Comparison of ENCODE assay signal across 18 cellular contexts in genomic region chr20:44034451-44034850, GRCh38.
DNase-seq lines count a peak whose midpoint lies in the region; ATAC-seq, FAIRE-seq and TF ChIP-seq lines count a peak whose summit lies in the region.
"Had no signal": no experiment of that assay in that cellular context is flagged by ENCODE, and none has a peak within 500 bp of the region (broad histone marks: within the 10 kb centered on the region; RNA-seq: fewer than 3 reads in every experiment).

No MANE protein-coding gene starts in this region.

- FAIRE-seq in GM12878 (lab: Jason Lieb, UNC), result peak; percentile 7
- FAIRE-seq: A549, D721Med, HepG2 had no signal

- H3K9me3 ChIP-seq in GM12878 (replicated peaks; ENCODE audit: control insufficient read depth, insufficient read depth, low read length), result no peaks in the 10 kb centered on the region; the same call in 2 of the 3 replicates
- H3K9me3 ChIP-seq: A549 had no signal

- SMC1A ChIA-PET in GM12878 (lab: Charles Lee; ENCODE audit: uncharacterized antibody, unreplicated experiment), result interaction anchor here (1.2 kb wide), 1 partner anchor 11 kb away, joined by 3 read pairs; no protein-coding TSS in a partner anchor

- RAD21 ChIA-PET in GM12878 (lab: Charles Lee; ENCODE audit: unreplicated experiment), result interaction anchor here (0.6 to 1.2 kb wide), 2 partner anchors 92 to 586 kb away, joined by 3 to 4 read pairs; no protein-coding TSS in a partner anchor

- no peak for TF ChIP-seq POLR2A in GM12878 (IDR thresholded peaks at IDR 0.05; ENCODE audit: low read depth, low read length)

- no peaks in the 10 kb centered on the region for H3K36me3 Mint-ChIP-seq in osteocyte (ENCODE audit: unreplicated experiment)
- H3K36me3 Mint-ChIP-seq: CD8-positive, alpha-beta T cell had no signal

- in situ Hi-C loops in GM12878 (cut with MboI), result no loop called here

- no TSS peak for BruUV-seq in GM12878 (replicated peaks; lab: Mats Ljungman, UMichigan)

- DNase-seq in stimulated activated naive CD8-positive, alpha-beta T cell treated with anti-CD3 and anti-CD28 coated beads, Interleukin-15, Interleukin-2, amounts not matched to agents 100 U/mL and 50 U/mL, for 24 hours, result peak; percentile 1
- DNase-seq in stimulated activated naive CD8-positive, alpha-beta T cell treated with anti-CD3 and anti-CD28 coated beads, Interleukin-15, amount 100 ng/mL, for 72 hours, result no peak
- DNase-seq in GM12878 (ENCODE audit: low read depth, low spot score), result no peak
- DNase-seq in osteocyte (ENCODE audit: extremely low spot score, unreplicated experiment), result peak; percentile 49
- DNase-seq in ureter (ENCODE audit: low spot score), result peak; percentile 12
- DNase-seq in activated T-cell treated with anti-CD3 and anti-CD28 coated beads for 4 hours, result no peak
- DNase-seq in iPS-NIHi7 (ENCODE audit: extremely low spot score), result no peak
- DNase-seq: COR-L47, DMS153, DMS79 treated with DMSO at 0.1 percent for 48 hours, GDM1, HCEC 1CT, HFFc6 had no signal

- no peak overlapping the region for H3K4me3 Mint-ChIP-seq in stimulated activated naive CD8-positive, alpha-beta T cell treated with anti-CD3 and anti-CD28 coated beads, Interleukin-15, amount 100 ng/mL, for 72 hours
- no peak overlapping the region for H3K4me3 Mint-ChIP-seq in osteocyte (ENCODE audit: unreplicated experiment)
- H3K4me3 Mint-ChIP-seq: CD8-positive, alpha-beta T cell; HFFc6 had no signal

- no peak overlapping the region for H3K9ac ChIP-seq in GM12878 (ENCODE audit: control insufficient read depth, insufficient read depth, low read length)

- no peak overlapping the region for H3K27ac Mint-ChIP-seq in stimulated activated naive CD8-positive, alpha-beta T cell treated with anti-CD3 and anti-CD28 coated beads, Interleukin-15, amount 100 ng/mL, for 72 hours
- H3K27ac Mint-ChIP-seq in osteocyte (ENCODE audit: unreplicated experiment), result no peak overlapping the region
- H3K27ac Mint-ChIP-seq: CD8-positive, alpha-beta T cell; HFFc6 had no signal

- POLR2A ChIA-PET in GM12878 (lab: Charles Lee), result no interaction called here

- TF ChIP-seq CTCF in GM12878 (IDR thresholded peaks at IDR 0.05 in 2 of 3, conservative IDR thresholded peaks at IDR 0.05 in 1 of 3; ENCODE audit: control insufficient read depth in 2 of 3, extremely low read depth in 1 of 3, insufficient read depth in 1 of 3, low read depth in 3 of 3, low read length in 3 of 3) (no peak), osteocyte (IDR thresholded peaks at IDR 0.05) (no peak)

- 6% methylated on average over 1 of the region's 1 CpG for WGBS in GM12878 (ENCODE audit: insufficient coverage, insufficient replicate concordance, low lambda C conversion rate, missing lambda C conversion rate)

- TF ChIP-seq EP300 in GM12878 (IDR thresholded peaks at IDR 0.05; ENCODE audit: borderline replicate concordance in 1 of 2, control insufficient read depth in 1 of 2, low read depth in 2 of 2, low read length in 2 of 2), result no peak

- no peaks in the 10 kb centered on the region for H3K36me3 ChIP-seq in GM12878 (ENCODE audit: control insufficient read depth in 2 of 2, insufficient read depth in 2 of 2, low read length in 1 of 2)

- peaks cover 8 to 9% of the 10 kb centered on the region in 2 donors for H3K9me3 Mint-ChIP-seq in stimulated activated naive CD8-positive, alpha-beta T cell treated with anti-CD3 and anti-CD28 coated beads, Interleukin-15, amount 100 ng/mL, for 72 hours
- no peaks in the 10 kb centered on the region for H3K9me3 Mint-ChIP-seq in osteocyte (ENCODE audit: unreplicated experiment)
- H3K9me3 Mint-ChIP-seq: HFFc6 had no signal

- no peak overlapping the region for H3K4me3 ChIP-seq in GM12878
- H3K4me3 ChIP-seq: A549 had no signal

- H3K27me3 ChIP-seq in GM12878 (replicated peaks in 1 of 2; ENCODE audit: control insufficient read depth in 2 of 2, insufficient read depth in 2 of 2, low read length in 1 of 2), result no peaks in the 10 kb centered on the region

- peaks cover 8% of the 10 kb centered on the region for H3K4me1 ChIP-seq in GM12878 (ENCODE audit: control insufficient read depth, insufficient read depth, low read length)

- no peak overlapping the region for H3K4me2 ChIP-seq in GM12878 (ENCODE audit: control insufficient read depth, insufficient read depth)
- H3K4me2 ChIP-seq: A549 had no signal

- H4K20me1 ChIP-seq in GM12878 (ENCODE audit: control insufficient read depth, insufficient read depth), result no peaks in the 10 kb centered on the region

- peaks cover 61% of the 10 kb centered on the region for H3K4me1 Mint-ChIP-seq in stimulated activated naive CD8-positive, alpha-beta T cell treated with anti-CD3 and anti-CD28 coated beads, Interleukin-15, amount 100 ng/mL, for 72 hours
- no peaks in the 10 kb centered on the region for H3K4me1 Mint-ChIP-seq in osteocyte (ENCODE audit: unreplicated experiment)

- no peaks in the 10 kb centered on the region for H3K79me2 ChIP-seq in GM12878 (ENCODE audit: control insufficient read depth, insufficient read depth, low read length)

- H2AFZ ChIP-seq in GM12878 (ENCODE audit: control insufficient read depth, low read depth, low read length), result no peak overlapping the region

- H3K27me3 Mint-ChIP-seq in stimulated activated naive CD8-positive, alpha-beta T cell treated with anti-CD3 and anti-CD28 coated beads, Interleukin-15, amount 100 ng/mL, for 72 hours, result peaks cover 62% of the 10 kb centered on the region
- H3K27me3 Mint-ChIP-seq in osteocyte (ENCODE audit: unreplicated experiment), result peaks cover 63% of the 10 kb centered on the region

- TF ChIP-seq RAD21 in GM12878 (IDR thresholded peaks at IDR 0.05; ENCODE audit: insufficient read depth, low read depth, low read length), result no peak

- no peak overlapping the region for H3K27ac ChIP-seq in GM12878 (ENCODE audit: control insufficient read depth, insufficient read depth)
- H3K27ac ChIP-seq: A549 had no signal

- CTCF ChIA-PET in GM12878 (lab: Yijun Ruan, JAX), result interaction anchor here (1.7 kb wide), 1 partner anchor 33 kb away, joined by 5 read pairs; no protein-coding TSS in a partner anchor

- no peak for ATAC-seq in stimulated activated naive CD8-positive, alpha-beta T cell treated with anti-CD3 and anti-CD28 coated beads, Interleukin-15, Interleukin-2, amounts not matched to agents 100 U/mL and 50 U/mL, for 24 hours
- ATAC-seq in stimulated activated naive CD8-positive, alpha-beta T cell treated with anti-CD3 and anti-CD28 coated beads, Interleukin-15, amount 100 ng/mL, for 72 hours, result no peak
- ATAC-seq in GM12878 (no peak), GM21447 (IDR thresholded peaks at IDR 0.05; ENCODE audit: unreplicated experiment) (no peak)
- ATAC-seq: A549; CD8-positive, alpha-beta T cell; HepG2 had no signal

- intact Hi-C loops in GM12878 (cut with micrococcal nuclease; ENCODE audit: unreplicated experiment), result no loop called here

TF ChIP-seq in GM12878, 131 proteins besides CTCF, POLR2A, EP300 and RAD21:
- TF ChIP-seq FOXM1 (IDR thresholded peaks at IDR 0.05; ENCODE audit: low read depth, low read length), result no peak
- no peak for TF ChIP-seq RUNX3 (IDR thresholded peaks at IDR 0.05; ENCODE audit: low read length)
- TF ChIP-seq FOS (IDR thresholded peaks at IDR 0.05; ENCODE audit: borderline replicate concordance, extremely low read depth, insufficient read length), result no peak
- TF ChIP-seq PML (IDR thresholded peaks at IDR 0.05; ENCODE audit: low read length), result no peak
- TF ChIP-seq IKZF2 (IDR thresholded peaks at IDR 0.05), result no peak
- no peak for TF ChIP-seq TAF1 (IDR thresholded peaks at IDR 0.05; ENCODE audit: borderline replicate concordance, low read depth, low read length)
- TF ChIP-seq SMC3 (IDR thresholded peaks at IDR 0.05; ENCODE audit: borderline replicate concordance, low read length), result no peak
- TF ChIP-seq MTA2 (IDR thresholded peaks at IDR 0.05; ENCODE audit: low read depth), result no peak
- TF ChIP-seq, protein P1, sequence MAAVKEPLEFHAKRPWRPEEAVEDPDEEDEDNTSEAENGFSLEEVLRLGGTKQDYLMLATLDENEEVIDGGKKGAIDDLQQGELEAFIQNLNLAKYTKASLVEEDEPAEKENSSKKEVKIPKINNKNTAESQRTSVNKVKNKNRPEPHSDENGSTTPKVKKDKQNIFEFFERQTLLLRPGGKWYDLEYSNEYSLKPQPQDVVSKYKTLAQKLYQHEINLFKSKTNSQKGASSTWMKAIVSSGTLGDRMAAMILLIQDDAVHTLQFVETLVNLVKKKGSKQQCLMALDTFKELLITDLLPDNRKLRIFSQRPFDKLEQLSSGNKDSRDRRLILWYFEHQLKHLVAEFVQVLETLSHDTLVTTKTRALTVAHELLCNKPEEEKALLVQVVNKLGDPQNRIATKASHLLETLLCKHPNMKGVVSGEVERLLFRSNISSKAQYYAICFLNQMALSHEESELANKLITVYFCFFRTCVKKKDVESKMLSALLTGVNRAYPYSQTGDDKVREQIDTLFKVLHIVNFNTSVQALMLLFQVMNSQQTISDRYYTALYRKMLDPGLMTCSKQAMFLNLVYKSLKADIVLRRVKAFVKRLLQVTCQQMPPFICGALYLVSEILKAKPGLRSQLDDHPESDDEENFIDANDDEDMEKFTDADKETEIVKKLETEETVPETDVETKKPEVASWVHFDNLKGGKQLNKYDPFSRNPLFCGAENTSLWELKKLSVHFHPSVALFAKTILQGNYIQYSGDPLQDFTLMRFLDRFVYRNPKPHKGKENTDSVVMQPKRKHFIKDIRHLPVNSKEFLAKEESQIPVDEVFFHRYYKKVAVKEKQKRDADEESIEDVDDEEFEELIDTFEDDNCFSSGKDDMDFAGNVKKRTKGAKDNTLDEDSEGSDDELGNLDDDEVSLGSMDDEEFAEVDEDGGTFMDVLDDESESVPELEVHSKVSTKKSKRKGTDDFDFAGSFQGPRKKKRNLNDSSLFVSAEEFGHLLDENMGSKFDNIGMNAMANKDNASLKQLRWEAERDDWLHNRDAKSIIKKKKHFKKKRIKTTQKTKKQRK (IDR thresholded peaks at IDR 0.05; ENCODE audit: low read depth, low read length), result no peak

Comparison
In these comparisons a context has a peak if more than half of its experiments do, and no peak if none do; other contexts are left out.
1. DNase-seq: peak in stimulated activated naive CD8-positive, alpha-beta T cell treated with anti-CD3 and anti-CD28 coated beads, Interleukin-15, Interleukin-2, amounts not matched to agents 100 U/mL and 50 U/mL, for 24 hours (single experiment), osteocyte (single experiment) and ureter (single experiment); none in stimulated activated naive CD8-positive, alpha-beta T cell treated with anti-CD3 and anti-CD28 coated beads, Interleukin-15, amount 100 ng/mL, for 72 hours (0 of 2), GM12878 (single experiment), activated T-cell treated with anti-CD3 and anti-CD28 coated beads for 4 hours (single experiment) and iPS-NIHi7 (single experiment).